21 cellular contexts compared by ENCODE assay signal in the genomic region with DNA sequence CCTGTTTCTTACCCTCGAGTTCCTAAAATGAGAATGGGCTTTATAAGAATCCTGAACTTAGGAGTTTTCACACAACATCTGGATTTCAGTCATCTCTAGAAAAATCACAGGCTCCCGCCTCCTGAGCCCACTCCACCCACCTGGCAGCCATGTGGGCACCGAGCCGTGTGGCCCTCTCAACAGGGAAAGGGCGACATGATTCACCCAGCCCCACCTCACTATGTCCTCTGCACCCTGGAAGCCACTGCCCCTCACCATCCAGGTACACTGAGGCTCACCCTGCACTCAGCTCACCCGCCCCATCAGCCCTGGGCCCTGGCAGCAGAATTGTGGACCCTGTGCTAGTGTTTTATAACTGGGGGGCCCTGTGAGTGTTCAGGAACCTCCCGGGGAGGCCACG.
A peak's percentile ranks its signal among the peaks of the same experiment; 100 is the strongest.
DNase-seq lines count a peak whose midpoint lies in the region; ATAC-seq, FAIRE-seq and TF ChIP-seq lines count a peak whose summit lies in the region.
"Had no signal": no experiment of that assay in that cellular context is flagged by ENCODE, and none has a peak within 500 bp of the region (broad histone marks: within the 10 kb centered on the region; RNA-seq: fewer than 3 reads in every experiment).

No MANE protein-coding gene starts in this region.

- no peak overlapping the region for H3K4me3 Mint-ChIP-seq in Caco-2 (ENCODE audit: unreplicated experiment)
- no peak overlapping the region for H3K4me3 Mint-ChIP-seq in astrocyte (ENCODE audit: unreplicated experiment)
- H3K4me3 Mint-ChIP-seq in CD4-positive, alpha-beta memory T cell = no peak overlapping the region
- H3K4me3 Mint-ChIP-seq: CD4-positive, CD25-positive, alpha-beta regulatory T cell; CD8-positive, alpha-beta memory T cell had no signal

- no peak for TF ChIP-seq CTCF in Caco-2 (IDR thresholded peaks at IDR 0.05; ENCODE audit: insufficient read depth in 1 of 2, low read depth in 1 of 2, low read length in 1 of 2, severe bottlenecking in 1 of 2, unreplicated experiment in 1 of 2)
- TF ChIP-seq CTCF in astrocyte (IDR thresholded peaks at IDR 0.05; ENCODE audit: insufficient read depth, low read depth, low read length) = no peak
- TF ChIP-seq CTCF in upper lobe of right lung (IDR thresholded peaks at IDR 0.05) = no peak
- no peak for TF ChIP-seq CTCF in colonic mucosa (IDR thresholded peaks at IDR 0.05)

- H3K4me1 ChIP-seq in Caco-2 (peaks cover 7% of the 10 kb centered on the region; the same call in 1 of the 2 replicates), astrocyte (ENCODE audit: insufficient read depth, low read length) (no peaks in the 10 kb centered on the region), neuronal stem cell (ENCODE audit: control insufficient read depth in 2 of 2, insufficient read depth in 1 of 2, low read depth in 1 of 2, low read length in 2 of 2) (no peaks in the 10 kb centered on the region), upper lobe of right lung (peaks cover 6% of the 10 kb centered on the region), colonic mucosa (no peaks in the 10 kb centered on the region)
- no peaks in the 10 kb centered on the region for H3K4me1 ChIP-seq in CD4-positive, alpha-beta memory T cell (ENCODE audit: insufficient read depth, low read length)

- H3K27me3 Mint-ChIP-seq in Caco-2 (ENCODE audit: insufficient read depth, unreplicated experiment) (no peaks in the 10 kb centered on the region), astrocyte (ENCODE audit: low read depth, unreplicated experiment) (peaks cover 28% of the 10 kb centered on the region)
- peaks cover 8 to 10% of the 10 kb centered on the region in 2 donors for H3K27me3 Mint-ChIP-seq in CD4-positive, alpha-beta memory T cell

- H2BK12ac ChIP-seq in neuronal stem cell (ENCODE audit: low read length) = no peak overlapping the region

- no peak for DNase-seq in Caco-2
- DNase-seq in astrocyte (ENCODE audit: low read depth) = no peak
- DNase-seq in neuronal stem cell (ENCODE audit: low spot score) = no peak
- peak; percentile 51 for DNase-seq in upper lobe of right lung
- no peak for DNase-seq in colonic mucosa
- DNase-seq in stimulated activated CD4-positive, alpha-beta T cell treated with anti-CD3 and anti-CD28 coated beads, Interleukin-2, amount 100 ng/mL, for 48 hours = no peak
- DNase-seq in CD4-positive, alpha-beta memory T cell = no peak
- DNase-seq: 8988T; Calu3; CD4-positive, CD25-positive, alpha-beta regulatory T cell; CD8-positive, alpha-beta memory T cell; DMS53; DMS79 treated with DMSO at 0.1 percent for 48 hours; GF-D8; GOT3; H7; HCEC 1CT had no signal

- H3K4me1 Mint-ChIP-seq in Caco-2 (ENCODE audit: low read depth, unreplicated experiment) = peaks cover 18% of the 10 kb centered on the region
- H3K4me1 Mint-ChIP-seq in astrocyte (ENCODE audit: low read depth, unreplicated experiment) = peaks cover 7% of the 10 kb centered on the region
- peaks cover 0 to 7% (median 0%) of the 10 kb centered on the region in 4 donors for H3K4me1 Mint-ChIP-seq in CD4-positive, alpha-beta memory T cell

- H3K27ac ChIP-seq in astrocyte (ENCODE audit: low read depth, low read length) (no peak overlapping the region), neuronal stem cell (replicated peaks; ENCODE audit: low read length) (no peak overlapping the region), upper lobe of right lung (no peak overlapping the region), colonic mucosa (no peak overlapping the region)
- H3K27ac ChIP-seq in CD4-positive, alpha-beta memory T cell (ENCODE audit: low read depth, low read length) = no peak overlapping the region
- H3K27ac ChIP-seq: C4-2B had no signal

- H3K9me3 Mint-ChIP-seq in Caco-2 (ENCODE audit: unreplicated experiment) = no peaks in the 10 kb centered on the region
- H3K9me3 Mint-ChIP-seq in astrocyte (ENCODE audit: unreplicated experiment) = peaks cover 2% of the 10 kb centered on the region
- peaks cover 0 to 7% (median 0%) of the 10 kb centered on the region in 8 donors for H3K9me3 Mint-ChIP-seq in CD4-positive, alpha-beta memory T cell

- H2BK120ac ChIP-seq in neuronal stem cell (ENCODE audit: low read depth, low read length) = no peak overlapping the region

- no peak overlapping the region for H3K4me3 ChIP-seq in Caco-2 (ENCODE audit: low read depth, low read length)
- no peak overlapping the region for H3K4me3 ChIP-seq in astrocyte (ENCODE audit: insufficient read depth, low read depth, low read length)
- H3K4me3 ChIP-seq in neuronal stem cell (ENCODE audit: low read length in 2 of 2) = no peak overlapping the region
- no peak overlapping the region for H3K4me3 ChIP-seq in upper lobe of right lung
- H3K4me3 ChIP-seq in colonic mucosa = no peak overlapping the region
- no peak overlapping the region for H3K4me3 ChIP-seq in CD4-positive, alpha-beta memory T cell (ENCODE audit: low read length in 2 of 2)
- H3K4me3 ChIP-seq: A549 had no signal

- peaks cover 11% of the 10 kb centered on the region for H3K36me3 ChIP-seq in Caco-2 (ENCODE audit: control insufficient read depth, insufficient read depth, low read length)
- H3K36me3 ChIP-seq in astrocyte (ENCODE audit: insufficient read depth, low read length) = no peaks in the 10 kb centered on the region
- H3K36me3 ChIP-seq in neuronal stem cell (replicated peaks in 1 of 2; ENCODE audit: control insufficient read depth in 2 of 2, insufficient read depth in 2 of 2, low read length in 2 of 2) = no peaks in the 10 kb centered on the region
- no peaks in the 10 kb centered on the region for H3K36me3 ChIP-seq in upper lobe of right lung
- no peaks in the 10 kb centered on the region for H3K36me3 ChIP-seq in colonic mucosa
- H3K36me3 ChIP-seq in CD4-positive, alpha-beta memory T cell (ENCODE audit: insufficient read depth, low read length) = no peaks in the 10 kb centered on the region

- no peak overlapping the region for H3K23ac ChIP-seq in neuronal stem cell (ENCODE audit: low read depth, low read length, poor library complexity)

- POLR2A ChIA-PET in Caco-2 (lab: Charles Lee) = no interaction called here
- POLR2A ChIA-PET in CD4-positive, alpha-beta memory T cell (lab: Charles Lee; ENCODE audit: partially characterized antibody) = no interaction called here

- H4K20me1 ChIP-seq in astrocyte (ENCODE audit: insufficient read depth, low read length) = no peaks in the 10 kb centered on the region

- CTCF ChIA-PET in Caco-2 (lab: Charles Lee) = no interaction called here
- CTCF ChIA-PET in CD4-positive, alpha-beta memory T cell (lab: Charles Lee; ENCODE audit: partially characterized antibody) = no interaction called here

- no peak overlapping the region for H2BK5ac ChIP-seq in neuronal stem cell (ENCODE audit: low read length)

- H3K9ac ChIP-seq in astrocyte (ENCODE audit: low read length) (no peak overlapping the region), neuronal stem cell (ENCODE audit: low read depth, low read length, poor library complexity) (no peak overlapping the region), colonic mucosa (ENCODE audit: low read depth in 2 of 2, low read length in 2 of 2) (no peak overlapping the region)

- no peak overlapping the region for H2AK5ac ChIP-seq in neuronal stem cell (ENCODE audit: low read depth, low read length)

- peaks cover 62% of the 10 kb centered on the region for H3K36me3 Mint-ChIP-seq in Caco-2 (ENCODE audit: insufficient read depth, unreplicated experiment)
- peaks cover 7% of the 10 kb centered on the region for H3K36me3 Mint-ChIP-seq in astrocyte (ENCODE audit: low read depth, unreplicated experiment)
- H3K36me3 Mint-ChIP-seq in CD4-positive, alpha-beta memory T cell = no peaks in the 10 kb centered on the region
- H3K36me3 Mint-ChIP-seq: CD4-positive, CD25-positive, alpha-beta regulatory T cell; CD8-positive, alpha-beta memory T cell had no signal

- peak overlapping the region; percentile 45 for H3K27ac Mint-ChIP-seq in Caco-2 (ENCODE audit: unreplicated experiment)
- H3K27ac Mint-ChIP-seq in astrocyte (ENCODE audit: unreplicated experiment) = peak overlapping the region; percentile 41
- H3K27ac Mint-ChIP-seq in CD4-positive, alpha-beta memory T cell = no peak overlapping the region
- H3K27ac Mint-ChIP-seq: CD4-positive, CD25-positive, alpha-beta regulatory T cell had no signal

- no peak overlapping the region for H4K91ac ChIP-seq in neuronal stem cell (ENCODE audit: low read depth, low read length, poor library complexity)

- H3K18ac ChIP-seq in neuronal stem cell (ENCODE audit: low read length) = peak overlapping the region; percentile 33

- no peaks in the 10 kb centered on the region for H3K9me3 ChIP-seq in Caco-2
- no peaks in the 10 kb centered on the region for H3K9me3 ChIP-seq in astrocyte (ENCODE audit: insufficient read depth, low read depth, low read length)
- H3K9me3 ChIP-seq in neuronal stem cell (replicated peaks in 1 of 2; ENCODE audit: control insufficient read depth in 2 of 2, insufficient read depth in 1 of 2, low read depth in 1 of 2, low read length in 2 of 2) = no peaks in the 10 kb centered on the region
- no peaks in the 10 kb centered on the region for H3K9me3 ChIP-seq in upper lobe of right lung
- no peaks in the 10 kb centered on the region for H3K9me3 ChIP-seq in colonic mucosa
- H3K9me3 ChIP-seq in CD4-positive, alpha-beta memory T cell (ENCODE audit: control insufficient read depth in 1 of 2, low read length in 2 of 2) = no peaks in the 10 kb centered on the region
- H3K9me3 ChIP-seq: A549 had no signal

- H2AFZ ChIP-seq in astrocyte (ENCODE audit: low read depth, low read length) (no peak overlapping the region), neuronal stem cell (ENCODE audit: low read length) (no peak overlapping the region)

- no peak for ATAC-seq in upper lobe of right lung
- ATAC-seq: A549 had no signal

- H2BK15ac ChIP-seq in neuronal stem cell (ENCODE audit: low read length) = no peak overlapping the region

- intact Hi-C loops in Caco-2 (cut with micrococcal nuclease; ENCODE audit: unreplicated experiment) (no loop called here), upper lobe of right lung (cut with DNase I) (no loop called here), colonic mucosa (cut with DNase I) (no loop called here)
- intact Hi-C loops in CD4-positive, alpha-beta memory T cell (cut with micrococcal nuclease) = no loop called here

- no peaks in the 10 kb centered on the region for H3K79me1 ChIP-seq in neuronal stem cell (ENCODE audit: low read depth, low read length)

- H3K79me2 ChIP-seq in astrocyte (ENCODE audit: insufficient read depth, low read length) = no peaks in the 10 kb centered on the region

- no peak overlapping the region for H4K8ac ChIP-seq in neuronal stem cell (ENCODE audit: low read depth, low read length)

- no peaks in the 10 kb centered on the region for H3K27me3 ChIP-seq in Caco-2 (replicated peaks; ENCODE audit: control insufficient read depth, insufficient read depth, low read length)
- no peaks in the 10 kb centered on the region for H3K27me3 ChIP-seq in astrocyte (ENCODE audit: insufficient read depth, low read length)
- H3K27me3 ChIP-seq in neuronal stem cell (ENCODE audit: control insufficient read depth in 3 of 3, insufficient read depth in 3 of 3, low read depth in 1 of 3, low read length in 3 of 3) = peaks cover 0 to 19% (median 0%) of the 10 kb centered on the region in 3 experiments
- no peaks in the 10 kb centered on the region for H3K27me3 ChIP-seq in upper lobe of right lung
- H3K27me3 ChIP-seq in colonic mucosa = no peaks in the 10 kb centered on the region
- no peaks in the 10 kb centered on the region for H3K27me3 ChIP-seq in CD4-positive, alpha-beta memory T cell (ENCODE audit: insufficient read depth, low read length)

- BruUV-seq in Caco-2 (replicated peaks; lab: Mats Ljungman, UMichigan) = no TSS peak

- H3K4me2 ChIP-seq in astrocyte (ENCODE audit: low read length) (no peak overlapping the region), neuronal stem cell (ENCODE audit: insufficient read depth, low read length, poor library complexity, severe bottlenecking) (no peak overlapping the region)
- H3K4me2 ChIP-seq: A549 had no signal

- no peak for FAIRE-seq in astrocyte (lab: Jason Lieb, UNC)
- FAIRE-seq: A549, GM12891, GM18507 had no signal

- H3K14ac ChIP-seq in neuronal stem cell (ENCODE audit: low read length) = no peak overlapping the region

- no CpG with 5 or more reads among the region's 8 CpGs for WGBS in neuronal stem cell (ENCODE audit: extremely low coverage in 2 of 2, insufficient read length in 2 of 2, insufficient replicate concordance in 1 of 2), 2 donors

- no peak overlapping the region for H3K4ac ChIP-seq in neuronal stem cell (ENCODE audit: low read length)

Comparison
In these comparisons a context has a peak if more than half of its experiments do, and no peak if none do; other contexts are left out.
1. H3K27ac Mint-ChIP-seq: peak in Caco-2 (single experiment) and astrocyte (single experiment); none in CD4-positive, alpha-beta memory T cell (0 of 7).